8 cellular contexts compared by ENCODE assay signal in the genomic region with DNA sequence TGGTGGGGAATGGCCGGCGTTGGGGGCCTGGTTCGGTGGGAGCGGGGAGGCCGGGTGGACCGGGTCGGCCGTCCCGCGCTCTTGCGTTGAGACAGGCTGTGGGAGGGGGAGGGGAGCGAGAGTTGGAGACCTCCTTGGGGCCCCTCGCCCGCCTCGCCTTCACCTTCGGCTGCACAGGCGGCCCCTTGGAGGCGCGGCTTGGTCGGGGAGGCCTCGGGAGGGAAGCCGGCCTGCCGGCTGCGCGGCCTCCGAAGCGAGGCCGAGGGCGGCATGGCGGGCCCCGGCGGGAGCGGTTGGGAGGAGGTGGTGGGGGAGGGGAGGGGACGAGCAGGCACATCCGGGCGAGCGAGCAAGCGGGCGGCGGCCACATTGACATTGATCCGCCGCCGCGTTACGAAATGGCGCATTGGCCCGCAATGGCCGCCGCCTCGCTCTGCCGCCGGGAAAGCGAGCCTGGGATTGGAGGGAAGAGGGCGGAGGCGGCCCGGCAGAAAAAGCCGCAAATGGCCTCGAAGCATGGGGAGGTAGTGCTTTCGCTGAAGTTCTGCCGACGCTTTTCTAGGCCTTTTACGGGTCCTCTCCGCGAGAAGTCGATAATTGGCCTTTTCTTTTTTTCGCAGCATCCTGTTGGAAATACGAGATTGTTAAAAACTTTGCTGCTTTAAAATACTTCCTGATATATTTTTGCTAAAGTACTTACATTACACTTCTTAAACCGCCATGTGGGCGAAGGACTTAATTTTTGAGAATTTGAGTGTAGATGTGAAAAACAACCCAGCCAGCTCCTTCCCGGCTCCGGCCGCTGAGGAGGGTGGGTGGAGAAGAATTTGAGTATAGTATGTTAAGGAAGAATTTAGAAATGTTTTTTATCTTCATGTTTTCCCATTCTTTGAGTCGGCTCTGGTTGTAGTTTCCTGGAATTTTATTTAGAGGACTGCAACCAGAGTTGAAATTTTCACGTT. TPM values are rescaled to one million over a fixed set of nuclear protein-coding genes. Genes with fewer than 3 reads are reported as not detected.
DNase-seq lines count a peak whose midpoint lies in the region; ATAC-seq and TF ChIP-seq lines count a peak whose summit lies in the region.

No MANE protein-coding gene starts in this region.

- 0 to 1% (median 1%) methylated on average over 44 to 74 of the region's 74 CpGs for WGBS in adipose tissue, 3 donors

- H3K27ac Mint-ChIP-seq in progenitor cell of endocrine pancreas: peak overlapping the region; percentile 100

- H3K36me3 ChIP-seq in upper lobe of right lung: peaks cover 30% of the 10 kb centered on the region

- DNase-seq in GM13976 (ENCODE audit: low spot score) (peak; percentile 91), NCI-H1417 (lab: John Stamatoyannopoulos, UW) (peak; percentile 73 to 95 (median 93)), SW480 (ENCODE audit: low spot score) (peak; percentile 93), left cardiac atrium (peak; percentile 97), progenitor cell of endocrine pancreas (ENCODE audit: low spot score, unreplicated experiment) (peak; percentile 87), upper lobe of right lung (peak; percentile 97)

- H3K27ac ChIP-seq in adipose tissue (ENCODE audit: low read depth, low read length): peak overlapping the region; percentile 99
- H3K27ac ChIP-seq in upper lobe of right lung: peak overlapping the region; percentile 97

- no peaks in the 10 kb centered on the region for H3K27me3 Mint-ChIP-seq in progenitor cell of endocrine pancreas

- peaks cover 24% of the 10 kb centered on the region for H3K36me3 Mint-ChIP-seq in progenitor cell of endocrine pancreas (ENCODE audit: insufficient read depth)

- no peaks in the 10 kb centered on the region for H3K9me3 Mint-ChIP-seq in progenitor cell of endocrine pancreas (ENCODE audit: low read depth)

- intact Hi-C loops in left cardiac atrium (cut with DNase I): loop anchor here (1.0 to 10.0 kb wide), 3 partner anchors 46 to 52 kb away; a partner anchor contains a TSS
- intact Hi-C loops in upper lobe of right lung (cut with DNase I): loop anchor here (10.0 kb wide), 1 partner anchor 52 kb away; a partner anchor contains a TSS

- H3K4me3 Mint-ChIP-seq in progenitor cell of endocrine pancreas (ENCODE audit: low read depth): peak overlapping the region; percentile 92

- H3K4me1 Mint-ChIP-seq in progenitor cell of endocrine pancreas (ENCODE audit: low read depth): peaks cover 29% of the 10 kb centered on the region

- H3K9me3 ChIP-seq in upper lobe of right lung: no peaks in the 10 kb centered on the region

- H3K4me1 ChIP-seq in upper lobe of right lung: peaks cover 39% of the 10 kb centered on the region

- peak; percentile 59 for ATAC-seq in HG02798 (IDR thresholded peaks at IDR 0.05; ENCODE audit: poor library complexity, unreplicated experiment)
- ATAC-seq in left cardiac atrium: peak; percentile 85 to 89
- peak; percentile 87 for ATAC-seq in upper lobe of right lung

- TF ChIP-seq CTCF in GM13976 (IDR thresholded peaks at IDR 0.05; ENCODE audit: borderline replicate concordance, control extremely low read depth, extremely low read depth, insufficient read depth, missing control alignments) (no peak), progenitor cell of endocrine pancreas (IDR thresholded peaks at IDR 0.05; ENCODE audit: unreplicated experiment) (no peak), upper lobe of right lung (IDR thresholded peaks at IDR 0.05) (no peak)

- peak overlapping the region; percentile 89 for H3K4me3 ChIP-seq in upper lobe of right lung

- in situ Hi-C loops in GM13976 (cut with MboI; ENCODE audit: low sequenced_read_pairs, unreplicated experiment): no loop called here

- no peaks in the 10 kb centered on the region for H3K27me3 ChIP-seq in upper lobe of right lung

RNA-seq across cellular contexts. Expression of a gene that starts 0.6 kb away (rescaled TPM):
- 100 to 1,000 TPM in 2 of 3 donors, 10 to 100 TPM in 1; 57.1 to 170 (median 155) TPM for polyA plus RNA-seq in adipose tissue
- total RNA-seq in left cardiac atrium (100 to 1,000 TPM in 1 of 2 donors, 10 to 100 TPM in 1; 81.3 to 117 TPM), progenitor cell of endocrine pancreas (334 and 339 TPM in 2 replicates), upper lobe of right lung (139 TPM)

RNA-seq across cellular contexts. Expression of a gene that starts 51.4 kb away (rescaled TPM):
- 100 to 1,000 TPM in 1 of 3 donors, 10 to 100 TPM in 2; 23.9 to 109 (median 82.1) TPM for polyA plus RNA-seq in adipose tissue
- total RNA-seq in left cardiac atrium (10 to 100 TPM; 68.4 to 69.0 TPM), progenitor cell of endocrine pancreas (58.7 and 59.1 TPM in 2 replicates), upper lobe of right lung (105 TPM)

Comparison
In these comparisons a context has a peak if more than half of its experiments do, and no peak if none do; other contexts are left out.
1. Peak in every context shown above with its lines: DNase-seq, ATAC-seq, H3K4me3 ChIP-seq and H3K27ac ChIP-seq.